ENCODE assay signal across 8 cellular contexts in the genomic region with DNA sequence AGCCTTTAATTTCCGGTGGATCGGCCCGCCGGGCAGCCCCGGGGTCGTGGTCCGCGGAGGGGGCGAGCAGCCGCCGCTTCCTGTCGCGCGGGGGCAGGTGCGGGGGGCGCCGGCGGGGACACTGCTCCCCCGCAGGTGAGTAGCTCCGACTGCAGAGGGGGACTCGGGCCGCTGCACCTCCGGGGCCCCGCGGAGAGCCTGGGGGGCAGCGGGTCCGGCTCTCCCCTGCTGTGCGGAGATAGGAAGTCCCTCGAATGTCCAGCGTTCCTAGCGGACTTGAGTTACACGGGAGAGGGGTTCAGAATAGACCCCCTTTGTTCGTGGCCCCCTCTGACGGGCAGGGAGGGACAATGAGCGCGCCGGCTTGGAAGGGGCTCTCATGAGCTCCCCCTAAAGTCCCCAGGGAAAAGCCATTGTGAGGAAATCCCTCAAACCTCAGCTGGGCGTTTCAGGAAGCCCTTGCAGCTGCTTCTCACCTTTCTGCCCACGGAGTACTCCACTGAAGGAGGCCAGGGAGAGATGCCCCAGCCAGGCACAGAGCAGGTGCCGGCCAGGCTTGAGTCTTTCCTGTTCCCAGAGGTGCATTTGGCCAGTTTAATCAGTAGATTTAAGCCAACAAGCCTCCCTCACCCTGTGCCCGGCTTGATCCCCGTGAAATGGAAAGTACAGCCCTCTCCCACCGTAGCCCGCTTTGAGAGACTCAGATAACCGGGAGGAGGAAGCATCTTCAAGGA. TPM values are rescaled to one million over a fixed set of nuclear protein-coding genes. Genes with fewer than 3 reads are reported as not detected.
DNase-seq lines count a peak whose midpoint lies in the region; ATAC-seq and TF ChIP-seq lines count a peak whose summit lies in the region.

No MANE protein-coding gene starts in this region.

- H3K4me1 ChIP-seq in CD4-positive, CD25-positive, alpha-beta regulatory T cell (ENCODE audit: control insufficient read depth, insufficient read depth, low read length, poor library complexity, severe bottlenecking): peaks cover 10% of the 10 kb centered on the region
- peaks cover 9 to 46% (median 34%) of the 10 kb centered on the region in 3 donors for H3K4me1 ChIP-seq in esophagus squamous epithelium

- H3K36me3 Mint-ChIP-seq in CD4-positive, CD25-positive, alpha-beta regulatory T cell: peaks cover 4% of the 10 kb centered on the region

- no peaks in the 10 kb centered on the region for H3K36me3 ChIP-seq in CD4-positive, CD25-positive, alpha-beta regulatory T cell (ENCODE audit: control insufficient read depth, insufficient read depth, low read length)
- H3K36me3 ChIP-seq in SK-N-MC (ENCODE audit: insufficient read depth, low read length): no peaks in the 10 kb centered on the region; the same call in 1 of the 2 replicates
- no peaks in the 10 kb centered on the region for H3K36me3 ChIP-seq in esophagus squamous epithelium

- peaks cover 0 to 34% (median 7%) of the 10 kb centered on the region in 4 donors for H3K4me1 Mint-ChIP-seq in CD4-positive, CD25-positive, alpha-beta regulatory T cell

- peaks cover 26% of the 10 kb centered on the region for H3K27me3 Mint-ChIP-seq in CD4-positive, CD25-positive, alpha-beta regulatory T cell

- H3K9me3 Mint-ChIP-seq in CD4-positive, CD25-positive, alpha-beta regulatory T cell: no peaks in the 10 kb centered on the region

- no peaks in the 10 kb centered on the region for H3K27me3 ChIP-seq in CD4-positive, CD25-positive, alpha-beta regulatory T cell (ENCODE audit: control insufficient read depth, insufficient read depth, low read length)
- peaks cover 2 to 82% (median 7%) of the 10 kb centered on the region in 4 donors for H3K27me3 ChIP-seq in esophagus squamous epithelium

- H3K4me3 Mint-ChIP-seq in CD4-positive, CD25-positive, alpha-beta regulatory T cell: peak overlapping the region; percentile 61 to 89 (median 79)

- peak overlapping the region; percentile 48 for H3K4me3 ChIP-seq in CD4-positive, CD25-positive, alpha-beta regulatory T cell (ENCODE audit: low read depth, low read length)
- peak overlapping the region; percentile 93 for H3K4me3 ChIP-seq in SK-N-MC
- H3K4me3 ChIP-seq in esophagus squamous epithelium: peak overlapping the region; percentile 31 to 81 (median 58)

- H3K9ac ChIP-seq in SK-N-MC (ENCODE audit: insufficient read length): peak overlapping the region; percentile 81

- WGBS in esophagus squamous epithelium, 2 donors: 18% methylated on average over 7 of the region's 45 CpGs; no CpG with 5 or more reads in 1 of the 2 donors

- peak in 2 of 3 donors; percentile 30 to 32 for DNase-seq in CD4-positive, CD25-positive, alpha-beta regulatory T cell
- peak; percentile 31 for DNase-seq in HT-29 (ENCODE audit: low spot score)
- no peak for DNase-seq in SK-N-MC (ENCODE audit: low read depth, low spot score)
- DNase-seq in esophagus squamous epithelium (lab: John Stamatoyannopoulos, UW): no peak
- DNase-seq in posterior vena cava (ENCODE audit: low spot score): peak; percentile 70

- H3K9me3 ChIP-seq in CD4-positive, CD25-positive, alpha-beta regulatory T cell (ENCODE audit: control insufficient read depth in 2 of 2, low read length in 2 of 2): no peaks in the 10 kb centered on the region
- H3K9me3 ChIP-seq in SK-N-MC (ENCODE audit: low read depth, low read length) (no peaks in the 10 kb centered on the region), esophagus squamous epithelium (no peaks in the 10 kb centered on the region)

- intact Hi-C loops in esophagus squamous epithelium (cut with DNase I): no loop called here
- intact Hi-C loops in posterior vena cava (cut with DNase I): no loop called here

- TF ChIP-seq CTCF in esophagus squamous epithelium (IDR thresholded peaks at IDR 0.05): no peak

- peak overlapping the region; percentile 41 for H3K27ac ChIP-seq in CD4-positive, CD25-positive, alpha-beta regulatory T cell (ENCODE audit: insufficient read depth, low read length, poor library complexity, severe bottlenecking)
- H3K27ac ChIP-seq in SK-N-MC: peak overlapping the region; percentile 25; the same call in 1 of the 2 replicates
- H3K27ac ChIP-seq in esophagus squamous epithelium: peak overlapping the region in 3 of 4 donors; percentile 45 to 80 (median 79)

- ATAC-seq in CD4-positive, CD25-positive, alpha-beta regulatory T cell (ENCODE audit: low read depth in 2 of 2): no peak
- ATAC-seq in GM18870 (IDR thresholded peaks at IDR 0.05; ENCODE audit: unreplicated experiment) (no peak), HG02870 (IDR thresholded peaks at IDR 0.05; ENCODE audit: unreplicated experiment) (no peak), GM21576 (IDR thresholded peaks at IDR 0.05; ENCODE audit: unreplicated experiment) (no peak)

- peak overlapping the region in 2 of 3 donors; percentile 65 to 79 for H3K27ac Mint-ChIP-seq in CD4-positive, CD25-positive, alpha-beta regulatory T cell

- TF ChIP-seq POLR2A in esophagus squamous epithelium (IDR thresholded peaks at IDR 0.05): no peak

RNA-seq across cellular contexts. Expression of a gene that starts 0.9 kb away (rescaled TPM):
- 7.3 TPM for total RNA-seq in CD4-positive, CD25-positive, alpha-beta regulatory T cell
- polyA plus RNA-seq in CD4-positive, CD25-positive, alpha-beta regulatory T cell: 1 to 10 TPM; 1.4 to 3.5 (median 2.3) TPM
- total RNA-seq in HT-29 (2014; rRNA removed; shearing (Covaris generic)): 8.4 and 9.1 TPM in 2 replicates
- total RNA-seq in esophagus squamous epithelium (1 to 10 TPM in 3 of 4 donors, under 1 TPM in 1; 0.61 to 2.9 (median 1.8) TPM), posterior vena cava (1 to 10 TPM; 4.0 to 5.6 TPM)

Comparison
In these comparisons a context has a peak if more than half of its experiments do, and no peak if none do; other contexts are left out.
1. DNase-seq: peak in CD4-positive, CD25-positive, alpha-beta regulatory T cell (2 of 3), HT-29 (single experiment) and posterior vena cava (single experiment); none in SK-N-MC (single experiment) and esophagus squamous epithelium (single experiment).
2. H3K27ac ChIP-seq: peak in every context shown above with its lines; median percentile 79 in esophagus squamous epithelium; 41 in CD4-positive, CD25-positive, alpha-beta regulatory T cell; 25 in SK-N-MC.
3. Peak in every context shown above with its lines, with median percentiles within 50 percentile points of each other: H3K4me3 ChIP-seq.